Comparison of ENCODE assay signal across 28 cellular contexts in genomic region chr1:41286486-41286885, GRCh38. TPM values are rescaled to one million over a fixed set of nuclear protein-coding genes. Genes with fewer than 3 reads are reported as not detected.
DNase-seq lines count a peak whose midpoint lies in the region; ATAC-seq, FAIRE-seq and TF ChIP-seq lines count a peak whose summit lies in the region.
"Had no signal": no experiment of that assay in that cellular context is flagged by ENCODE, and none has a peak within 500 bp of the region (broad histone marks: within the 10 kb centered on the region; RNA-seq: fewer than 3 reads in every experiment).

No MANE protein-coding gene starts in this region.

- H2AFZ ChIP-seq in SK-N-SH (ENCODE audit: low read depth) = no peak overlapping the region
- H2AFZ ChIP-seq: PC-9 had no signal

- no peak for TF ChIP-seq CTCF in SK-N-SH (IDR thresholded peaks at IDR 0.05)

- H3K27me3 ChIP-seq in SK-N-SH (ENCODE audit: insufficient read depth) (peaks cover 13% of the 10 kb centered on the region; the same call in 1 of the 2 replicates), iPS-20b (ENCODE audit: insufficient read depth, low read length) (peaks cover 41% of the 10 kb centered on the region; the same call in 1 of the 2 replicates)

- DNase-seq in SK-N-SH (peak; percentile 56), amniotic epithelial cell (ENCODE audit: low read depth) (peak; percentile 32), retina (peak; percentile 68), frontal cortex (ENCODE audit: low spot score in 2 of 2) (no peak), GM03348 (ENCODE audit: low spot score) (no peak)
- DNase-seq in stimulated activated CD8-positive, alpha-beta memory T cell treated with anti-CD3 and anti-CD28 coated beads, Interleukin-4, amount 100 ng/mL, for 48 hours = no peak
- DNase-seq: activated CD4-positive, alpha-beta T cell treated with anti-CD3 and anti-CD28 coated beads, Interleukin-2, amount 50 U/mL, for 48 hours; activated CD8-positive, alpha-beta memory T cell treated with anti-CD3 and anti-CD28 coated beads, Interleukin-2, amount 50 U/mL, for 4 hours; activated naive CD4-positive, alpha-beta T cell; DMS153; foreskin melanocyte; HCEC 1CT; left ventricle myocardium superior; NCI-H2107; NCI-H510A; NK-92 treated with Interleukin-12 subunit alpha and Interleukin-12 subunit beta, amount 100 ng/mL, for 24 hours; occipital lobe; PC-9; stimulated activated CD4-positive, alpha-beta T cell treated with anti-CD3 and anti-CD28 coated beads, Interleukin-4, amount 100 ng/mL, for 4 hours; T-helper 17 cell had no signal

- 23% methylated on average over 3 of the region's 3 CpGs for WGBS in SK-N-SH (ENCODE audit: low lambda C conversion rate)

- CTCF ChIA-PET in SK-N-SH (lab: Yijun Ruan, JAX) = interaction anchor here (6.4 to 9.4 kb wide), 2 partner anchors 73 to 131 kb away, joined by 55 to 174 read pairs; partner anchors contain the start of gene FOXO6

- H3K79me2 ChIP-seq in SK-N-SH (ENCODE audit: insufficient read depth) = no peaks in the 10 kb centered on the region

- no peaks in the 10 kb centered on the region for H3F3A ChIP-seq in SK-N-SH (replicated peaks; ENCODE audit: insufficient read depth)

- H3K9ac ChIP-seq in SK-N-SH (no peak overlapping the region), iPS-20b (ENCODE audit: low read depth, low read length) (no peak overlapping the region)

- H3K27ac ChIP-seq in SK-N-SH (ENCODE audit: low read depth in 2 of 2, low read length in 1 of 2) (no peak overlapping the region), iPS-20b (ENCODE audit: low read length) (no peak overlapping the region)
- H3K27ac ChIP-seq: PC-9, prostate gland, tibial nerve had no signal

- no peak overlapping the region for H3K4me3 ChIP-seq in SK-N-SH (ENCODE audit: low read depth in 2 of 2, low read length in 1 of 2)
- 0 out of 2 replicates have a peak overlapping the region, but pooled peaks have one; percentile 3 for H3K4me3 ChIP-seq in iPS-20b (ENCODE audit: low read length)
- H3K4me3 ChIP-seq: PC-9, prostate gland, tibial nerve had no signal

- H3K36me3 ChIP-seq in SK-N-SH (replicated peaks in 1 of 2; ENCODE audit: control insufficient read depth in 1 of 2, insufficient read depth in 2 of 2, low read length in 1 of 2) (no peaks in the 10 kb centered on the region), iPS-20b (ENCODE audit: insufficient read depth, low read depth, low read length) (no peaks in the 10 kb centered on the region)
- H3K36me3 ChIP-seq: prostate gland, tibial nerve had no signal

- no peak for ATAC-seq in SK-N-SH treated with all-trans-retinoic acid at 6 μM for 48 hours
- ATAC-seq: activated CD4-positive, CD25-positive, alpha-beta regulatory T cell treated with anti-CD3 and anti-CD28 coated beads, Interleukin-2, amount 50 U/mL, for 24 hours; left ventricle myocardium superior; stimulated activated effector memory CD8-positive, alpha-beta T cell treated with anti-CD3 and anti-CD28 coated beads, Interleukin-12 subunit alpha, Interleukin-12 subunit beta, amount 100 ng/mL, for 72 hours; T-helper 17 cell had no signal

- H3K4me2 ChIP-seq in SK-N-SH = no peak overlapping the region
- H3K4me2 ChIP-seq: PC-9 had no signal

- TF ChIP-seq EP300 in SK-N-SH (IDR thresholded peaks at IDR 0.05; ENCODE audit: borderline replicate concordance in 1 of 2, low read depth in 1 of 2, low read length in 1 of 2) = no peak

- H3K9me2 ChIP-seq in SK-N-SH = no peaks in the 10 kb centered on the region

- FAIRE-seq in frontal cortex (lab: Jason Lieb, UNC) = no peak
- FAIRE-seq: GM12891, TTC549 had no signal

- no peak for TF ChIP-seq RAD21 in SK-N-SH (IDR thresholded peaks at IDR 0.05; ENCODE audit: low read length)

- H3K4me1 ChIP-seq in SK-N-SH (ENCODE audit: control insufficient read depth in 1 of 2, insufficient read depth in 2 of 2, low read depth in 1 of 2, low read length in 1 of 2) (peaks cover 0 to 2% of the 10 kb centered on the region in 2 experiments; a peak in 1 of 4 replicates), iPS-20b (ENCODE audit: insufficient read depth, low read length) (peaks cover 9% of the 10 kb centered on the region; the same call in 1 of the 2 replicates)
- H3K4me1 ChIP-seq: prostate gland had no signal

- POLR2A ChIA-PET in SK-N-SH (lab: Yijun Ruan, JAX) = interaction anchor here (1.0 kb wide), 1 partner anchor 118 kb away, joined by 3 read pairs; no protein-coding TSS in a partner anchor

- H4K20me1 ChIP-seq in SK-N-SH (ENCODE audit: insufficient read depth) = no peaks in the 10 kb centered on the region

- no peaks in the 10 kb centered on the region for H3K9me3 ChIP-seq in SK-N-SH
- H3K9me3 ChIP-seq in iPS-20b (ENCODE audit: insufficient read depth, low read depth, low read length) = no peaks in the 10 kb centered on the region
- H3K9me3 ChIP-seq: prostate gland, tibial nerve had no signal

TF ChIP-seq in SK-N-SH, 30 proteins besides CTCF, POLR2A, EP300 and RAD21 (continues in another document):
- TF ChIP-seq JUND (IDR thresholded peaks at IDR 0.05) (no peak), PBX3 (IDR thresholded peaks at IDR 0.05) (no peak), MXI1 (IDR thresholded peaks at IDR 0.05; ENCODE audit: low read depth, low read length) (no peak), SIN3A (IDR thresholded peaks at IDR 0.05; ENCODE audit: borderline replicate concordance, low read depth, low read length) (no peak), MEF2A (IDR thresholded peaks at IDR 0.05; ENCODE audit: borderline replicate concordance, low read depth) (no peak), NRF1 (IDR thresholded peaks at IDR 0.05; ENCODE audit: low read depth, low read length) (no peak), ZBTB33 (IDR thresholded peaks at IDR 0.05; ENCODE audit: borderline replicate concordance, low read depth) (no peak), FOSL2 (IDR thresholded peaks at IDR 0.05; ENCODE audit: borderline replicate concordance, low read depth) (no peak)

TF ChIP-seq in SK-N-SH treated with all-trans-retinoic acid at 6 μM for 48 hours, 23 proteins besides CTCF, POLR2A, EP300 and RAD21:
- TF ChIP-seq SNAI2 (CRISPR knock-in tag; IDR thresholded peaks at IDR 0.05) = no peak
- no peak for TF ChIP-seq ZFP30 (CRISPR knock-in tag; IDR thresholded peaks at IDR 0.05)
- TF ChIP-seq RARB (CRISPR knock-in tag; IDR thresholded peaks at IDR 0.05) = no peak
- TF ChIP-seq ISL1 (CRISPR knock-in tag; IDR thresholded peaks at IDR 0.05) = no peak
- no peak for TF ChIP-seq POU6F1 (CRISPR knock-in tag; IDR thresholded peaks at IDR 0.05; ENCODE audit: borderline replicate concordance, low read depth)
- no peak for TF ChIP-seq ZFP3 (CRISPR knock-in tag; IDR thresholded peaks at IDR 0.05)
- no peak for TF ChIP-seq ZNF8 (CRISPR knock-in tag; IDR thresholded peaks at IDR 0.05)
- TF ChIP-seq PATZ1 (CRISPR knock-in tag; IDR thresholded peaks at IDR 0.05; ENCODE audit: borderline replicate concordance) = no peak
- no peak for TF ChIP-seq CSRNP3 (CRISPR knock-in tag; IDR thresholded peaks at IDR 0.05)
- TF ChIP-seq PPARA (CRISPR knock-in tag; IDR thresholded peaks at IDR 0.05; ENCODE audit: borderline replicate concordance) = no peak
TF ChIP-seq in SK-N-SH treated with all-trans-retinoic acid at 6 μM for 48 hours: peak in this region for 0.

RNA-seq across cellular contexts. Expression of gene SCMH1, which starts 44.4 kb away (rescaled TPM):
- polyA plus RNA-seq in SK-N-SH (2012; rRNA removed) = 38.5 and 41.7 TPM in 2 replicates
- polyA plus RNA-seq in SK-N-SH (2012; cell fraction: cytosol; rRNA removed) = 25.7 and 30.3 TPM in 2 replicates
- 85.8 and 122 TPM in 2 replicates for polyA plus RNA-seq in SK-N-SH (2012; cell fraction: nucleus; rRNA removed)
- total RNA-seq in frontal cortex = 29.8 TPM

Comparison
In these comparisons a context has a peak if more than half of its experiments do, and no peak if none do; other contexts are left out.
1. DNase-seq: peak in SK-N-SH (single experiment), amniotic epithelial cell (single experiment) and retina (single experiment); none in frontal cortex (0 of 2), stimulated activated CD8-positive, alpha-beta memory T cell treated with anti-CD3 and anti-CD28 coated beads, Interleukin-4, amount 100 ng/mL, for 48 hours (single experiment) and GM03348 (single experiment).